In genomic region chr10:28551086-28551485, GRCh38 we compare ENCODE assay signal across 1 cellular context.
TF ChIP-seq lines count a peak whose summit lies in the region.

No MANE protein-coding gene starts in this region.

TF ChIP-seq in HepG2, 621 proteins besides CTCF, POLR2A, EP300 and RAD21 (continued from another document):
- TF ChIP-seq HNF1B (CRISPR knock-in tag; IDR thresholded peaks at IDR 0.05) (no peak), ZNF710 (CRISPR knock-in tag; IDR thresholded peaks at IDR 0.05; ENCODE audit: borderline replicate concordance) (no peak), STAT6 (CRISPR knock-in tag; IDR thresholded peaks at IDR 0.05; ENCODE audit: borderline replicate concordance) (no peak), HDAC2 (CRISPR knock-in tag; IDR thresholded peaks at IDR 0.05) (no peak), ZNF235 (CRISPR knock-in tag; IDR thresholded peaks at IDR 0.05; ENCODE audit: borderline replicate concordance) (no peak), ZNF121 (CRISPR knock-in tag; IDR thresholded peaks at IDR 0.05) (no peak)
